Comparison of ENCODE assay signal across 1 cellular context in the genomic region with DNA sequence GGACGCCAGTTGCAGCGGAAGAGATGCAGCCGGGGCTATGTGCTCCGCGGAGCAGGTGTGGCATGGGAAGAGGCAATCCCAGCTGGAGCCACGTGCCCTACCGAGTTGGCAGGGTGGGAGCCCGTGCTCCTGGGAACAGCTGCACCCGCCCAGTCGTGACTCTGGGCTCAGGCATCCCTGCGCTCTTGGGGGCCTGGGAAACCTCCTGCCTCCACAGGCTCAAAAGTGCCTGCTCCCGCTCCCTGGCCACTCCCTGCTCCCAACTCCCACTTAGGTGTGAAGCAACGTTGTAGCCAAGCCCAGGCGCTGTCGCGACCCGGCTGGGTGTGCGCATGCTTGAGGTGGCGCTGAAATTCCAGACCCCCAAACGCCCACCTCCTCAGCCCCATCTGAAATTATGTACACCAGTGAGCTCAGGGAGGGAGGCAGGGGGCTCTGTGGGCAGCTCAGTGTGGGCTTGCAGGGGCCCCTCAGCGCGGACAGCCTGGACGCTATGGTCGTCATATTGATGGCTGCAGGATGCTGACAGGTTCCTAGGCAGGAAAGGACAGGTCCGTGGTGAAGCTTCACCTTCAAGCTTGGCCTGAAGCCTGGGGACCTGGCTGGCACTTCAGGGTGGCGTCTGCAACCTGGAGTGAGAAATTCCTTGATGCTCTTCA.
TF ChIP-seq lines count a peak whose summit lies in the region.

No MANE protein-coding gene starts in this region.

TF ChIP-seq in IMR-90, 13 proteins besides CTCF, POLR2A, EP300 and RAD21:
- TF ChIP-seq CEBPB (IDR thresholded peaks at IDR 0.05; ENCODE audit: low read depth, low read length): no peak
- TF ChIP-seq, protein P1, sequence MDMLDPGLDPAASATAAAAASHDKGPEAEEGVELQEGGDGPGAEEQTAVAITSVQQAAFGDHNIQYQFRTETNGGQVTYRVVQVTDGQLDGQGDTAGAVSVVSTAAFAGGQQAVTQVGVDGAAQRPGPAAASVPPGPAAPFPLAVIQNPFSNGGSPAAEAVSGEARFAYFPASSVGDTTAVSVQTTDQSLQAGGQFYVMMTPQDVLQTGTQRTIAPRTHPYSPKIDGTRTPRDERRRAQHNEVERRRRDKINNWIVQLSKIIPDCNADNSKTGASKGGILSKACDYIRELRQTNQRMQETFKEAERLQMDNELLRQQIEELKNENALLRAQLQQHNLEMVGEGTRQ (IDR thresholded peaks at IDR 0.05; ENCODE audit: low read depth, low read length): no peak
